Comparison of ENCODE assay signal across 24 cellular contexts in the genomic region with DNA sequence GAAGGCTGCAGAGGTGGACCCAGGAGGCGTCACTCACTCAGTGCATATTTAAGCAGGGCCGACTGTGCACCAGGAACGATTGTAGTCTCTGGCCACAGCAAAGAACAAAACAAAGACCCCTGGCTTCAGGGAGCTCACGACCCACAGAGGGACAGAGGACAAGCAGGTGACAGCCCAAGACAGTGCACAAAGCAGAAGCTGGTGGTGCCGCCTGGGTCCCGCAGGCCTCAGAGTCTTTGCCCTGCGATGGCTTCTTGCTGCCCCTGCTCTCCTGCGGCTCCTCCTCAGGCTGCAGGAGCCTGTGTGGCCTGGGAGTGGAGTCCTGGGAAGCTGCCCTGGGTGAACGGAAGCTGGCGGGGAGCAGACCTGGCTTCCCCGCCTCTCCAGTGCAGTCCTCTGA.
"Had no signal": no experiment of that assay in that cellular context is flagged by ENCODE, and none has a peak within 500 bp of the region (broad histone marks: within the 10 kb centered on the region; RNA-seq: fewer than 3 reads in every experiment).

No MANE protein-coding gene starts in this region.

- H3K27ac ChIP-seq: stomach, suprapubic skin, testis, thoracic aorta, thyroid gland, tibial artery, tibial nerve, transverse colon, upper lobe of left lung, upper lobe of right lung, uterus, vagina had no signal

- H3K4me1 ChIP-seq: stomach, suprapubic skin, testis, thyroid gland, tibial artery, tibial nerve, transverse colon, upper lobe of left lung, upper lobe of right lung, uterus had no signal

- DNase-seq: stimulated activated CD4-positive, alpha-beta T cell treated with anti-CD3 and anti-CD28 coated beads, Interleukin-2, amount 100 ng/mL, for 48 hours; stimulated activated CD4-positive, alpha-beta T cell treated with anti-CD3 and anti-CD28 coated beads, Interleukin-4, amount 100 ng/mL, for 1 hour; stimulated activated CD4-positive, alpha-beta T cell treated with anti-CD3 and anti-CD28 coated beads, Interleukin-4, amount 100 ng/mL, for 24 hours; stimulated activated CD4-positive, alpha-beta T cell treated with anti-CD3 and anti-CD28 coated beads, Interleukin-4, amount 100 ng/mL, for 4 hours; stimulated activated CD8-positive, alpha-beta memory T cell treated with anti-CD3 and anti-CD28 coated beads, Interleukin-4, amount 100 ng/mL, for 48 hours; stimulated activated naive B cell treated with anti-CD40 and anti-IgM and Interleukin-4, amounts not matched to agents 10 μg/mL and 1 μg/mL and 100 μg/mL, for 72 hours; stimulated activated naive CD4-positive, alpha-beta T cell; stimulated activated naive CD4-positive, alpha-beta T cell treated with Interleukin-2 at 50 U/mL for 16 hours; stimulated activated naive CD8-positive, alpha-beta T cell treated with anti-CD3 and anti-CD28 coated beads, Interleukin-15, amount 100 ng/mL, for 72 hours; stimulated activated naive CD8-positive, alpha-beta T cell treated with anti-CD3 and anti-CD28 coated beads, Interleukin-15, Interleukin-2, amounts not matched to agents 100 U/mL and 50 U/mL, for 24 hours; stomach; substantia nigra; testis; thyroid gland; tibial artery; transverse colon; trophoblast cell; upper lobe of right lung; uterus had no signal

- H3K4me3 ChIP-seq: stomach, suprapubic skin, testis, thoracic aorta, thyroid gland, tibial artery, tibial nerve, transverse colon, upper lobe of left lung, upper lobe of right lung, uterus, vagina had no signal

- H3K36me3 ChIP-seq: stomach, suprapubic skin, thoracic aorta, thyroid gland, tibial artery, tibial nerve, transverse colon, upper lobe of left lung, upper lobe of right lung, uterus, vagina had no signal

- H3K27me3 ChIP-seq: testis, thyroid gland, tibial nerve, transverse colon, upper lobe of left lung, upper lobe of right lung, uterus, vagina had no signal

- H3K9me3 ChIP-seq: stomach, suprapubic skin, testis, thoracic aorta, thyroid gland, tibial artery, transverse colon, upper lobe of left lung, upper lobe of right lung, uterus, vagina had no signal
